Comparison of ENCODE assay signal across 10 cellular contexts in genomic region chr10:88987243-88987726, GRCh38. TPM values are rescaled to one million over a fixed set of nuclear protein-coding genes. Genes with fewer than 3 reads are reported as not detected.
A peak's percentile ranks its signal among the peaks of the same experiment; 100 is the strongest.
DNase-seq lines count a peak whose midpoint lies in the region; ATAC-seq and TF ChIP-seq lines count a peak whose summit lies in the region.
"Had no signal": no experiment of that assay in that cellular context is flagged by ENCODE, and none has a peak within 500 bp of the region (broad histone marks: within the 10 kb centered on the region; RNA-seq: fewer than 3 reads in every experiment).

No MANE protein-coding gene starts in this region.

- no peaks in the 10 kb centered on the region for H4K20me1 ChIP-seq in GM23248 (ENCODE audit: insufficient read depth)

- peak; percentile 9 for DNase-seq in activated CD4-positive, alpha-beta T cell treated with anti-CD3 and anti-CD28 coated beads for 48 hours
- DNase-seq in activated CD4-positive, alpha-beta T cell treated with anti-CD3 and anti-CD28 coated beads, Interleukin-2, amount 50 U/mL, for 4 hours, result no peak
- DNase-seq in GM23248 (no peak), nephron progenitor cell (no peak), SK-N-DZ (ENCODE audit: low spot score) (no peak), G401 (ENCODE audit: low spot score) (no peak)
- peak; percentile 50 for DNase-seq in activated CD8-positive, alpha-beta T cell treated with anti-CD3 and anti-CD28 coated beads for 36 hours
- DNase-seq: Right ventricle myocardium superior had no signal

- no peaks in the 10 kb centered on the region for H3K27me3 Mint-ChIP-seq in activated CD8-positive, alpha-beta T cell treated with anti-CD3 and anti-CD28 coated beads for 36 hours
- H3K27me3 Mint-ChIP-seq in nephron progenitor cell (ENCODE audit: low read depth, poor library complexity), result peaks cover 11% of the 10 kb centered on the region

- H3K79me2 ChIP-seq in GM23248 (ENCODE audit: insufficient read depth), result peaks cover 69% of the 10 kb centered on the region

- H3K9me3 ChIP-seq in GM23248 (ENCODE audit: low read depth), result no peaks in the 10 kb centered on the region

- H3K4me2 ChIP-seq in GM23248 (ENCODE audit: unreplicated experiment), result peak overlapping the region; percentile 5

- no peak overlapping the region for H3K4me3 Mint-ChIP-seq in activated CD8-positive, alpha-beta T cell treated with anti-CD3 and anti-CD28 coated beads for 36 hours
- no peak overlapping the region for H3K4me3 Mint-ChIP-seq in nephron progenitor cell

- intact Hi-C loops in activated CD8-positive, alpha-beta T cell treated with anti-CD3 and anti-CD28 coated beads for 36 hours (cut with micrococcal nuclease), result loop anchor here (10.0 kb wide), 1 partner anchor 52 kb away; no protein-coding TSS in a partner anchor

- POLR2A ChIA-PET in activated CD8-positive, alpha-beta T cell treated with anti-CD3 and anti-CD28 coated beads for 36 hours (lab: Charles Lee), result interaction anchor here (0.9 to 1.9 kb wide), 3 partner anchors 9 to 221 kb away, joined by 3 to 4 read pairs (median 3); no protein-coding TSS in a partner anchor

- peaks cover 13% of the 10 kb centered on the region for H3K9me3 Mint-ChIP-seq in activated CD8-positive, alpha-beta T cell treated with anti-CD3 and anti-CD28 coated beads for 36 hours
- no peaks in the 10 kb centered on the region for H3K9me3 Mint-ChIP-seq in nephron progenitor cell

- no peak overlapping the region for H2AFZ ChIP-seq in GM23248

- peaks cover 42% of the 10 kb centered on the region for H3K4me1 Mint-ChIP-seq in activated CD8-positive, alpha-beta T cell treated with anti-CD3 and anti-CD28 coated beads for 36 hours (ENCODE audit: low read depth)
- H3K4me1 Mint-ChIP-seq in nephron progenitor cell, result peaks cover 31% of the 10 kb centered on the region

- in situ Hi-C loops in GM23248 (cut with MboI), result no loop called here
- in situ Hi-C loops in G401 (cut with HindIII; ENCODE audit: low sequenced_read_pairs), result no loop called here

- no peak overlapping the region for H3K9ac ChIP-seq in GM23248

- no peaks in the 10 kb centered on the region for H3K27me3 ChIP-seq in GM23248 (replicated peaks; ENCODE audit: insufficient read depth)

- peaks cover 14% of the 10 kb centered on the region for H3K4me1 ChIP-seq in GM23248 (ENCODE audit: insufficient read depth)

- ATAC-seq in activated CD8-positive, alpha-beta T cell treated with anti-CD3 and anti-CD28 coated beads for 36 hours, result no peak
- ATAC-seq in GM18511 (IDR thresholded peaks at IDR 0.05; ENCODE audit: unreplicated experiment), result no peak
- ATAC-seq: HCT116 had no signal

- TF ChIP-seq CTCF in activated CD8-positive, alpha-beta T cell treated with anti-CD3 and anti-CD28 coated beads for 36 hours (IDR thresholded peaks at IDR 0.05), result peak; percentile 5
- TF ChIP-seq CTCF in nephron progenitor cell (IDR thresholded peaks at IDR 0.05), result peak; percentile 0

- peaks cover 25% of the 10 kb centered on the region for H3F3A ChIP-seq in GM23248 (ENCODE audit: insufficient read depth)

- peak overlapping the region; percentile 52 for H3K27ac Mint-ChIP-seq in activated CD8-positive, alpha-beta T cell treated with anti-CD3 and anti-CD28 coated beads for 36 hours
- H3K27ac Mint-ChIP-seq in nephron progenitor cell, result no peak overlapping the region

- no peak overlapping the region for H3K4me3 ChIP-seq in GM23248

- H3K27ac ChIP-seq in GM23248, result no peak overlapping the region

- H3K9me2 ChIP-seq in GM23248 (ENCODE audit: insufficient read depth), result no peaks in the 10 kb centered on the region

- CTCF ChIA-PET in activated CD8-positive, alpha-beta T cell treated with anti-CD3 and anti-CD28 coated beads for 36 hours (lab: Charles Lee), result interaction anchor here (0.8 to 2.7 kb wide), 24 partner anchors 8 to 232 kb away, joined by 3 to 19 read pairs (median 4); partner anchors contain the start of gene CH25H

- peaks cover 25% of the 10 kb centered on the region for H3K36me3 Mint-ChIP-seq in activated CD8-positive, alpha-beta T cell treated with anti-CD3 and anti-CD28 coated beads for 36 hours (ENCODE audit: low read depth)
- H3K36me3 Mint-ChIP-seq in nephron progenitor cell (ENCODE audit: low read depth), result no peaks in the 10 kb centered on the region

- H3K36me3 ChIP-seq in GM23248 (ENCODE audit: low read depth), result peaks cover 10% of the 10 kb centered on the region; the same call in 1 of the 2 replicates

RNA-seq across cellular contexts. Expression of gene FAS, which starts 3.3 kb away (rescaled TPM):
- total RNA-seq in GM23248 (2014; rRNA removed; shearing (Covaris generic)), result 69.0 and 77.8 TPM in 2 replicates
- polyA plus RNA-seq in GM23248 (2016; fragmentation: Nextera tagmentation; extraction: Ambion mirVana), result 54.5 and 55.4 TPM in 2 replicates
- 10 to 100 TPM; 48.6 to 49.0 TPM for total RNA-seq in activated CD8-positive, alpha-beta T cell treated with anti-CD3 and anti-CD28 coated beads for 36 hours
- polyA plus RNA-seq in SK-N-DZ (2014; cell fraction: cytosol; rRNA removed), result 0.22 and 1.0 TPM in 2 replicates
- 0.96 and 2.4 TPM in 2 replicates for polyA plus RNA-seq in SK-N-DZ (2014; cell fraction: nucleus; rRNA removed)
- total RNA-seq in G401 (2014; rRNA removed; shearing (Covaris generic)), result 0.31 and 4.5 TPM in 2 replicates

RNA-seq across cellular contexts. Expression of gene ACTA2, which starts 34.7 kb away (rescaled TPM):
- total RNA-seq in GM23248 (2014; rRNA removed; shearing (Covaris generic)), result 161 and 164 TPM in 2 replicates
- 249 and 262 TPM in 2 replicates for polyA plus RNA-seq in GM23248 (2016; fragmentation: Nextera tagmentation; extraction: Ambion mirVana)
- 10 to 100 TPM; 13.3 to 14.9 TPM for total RNA-seq in activated CD8-positive, alpha-beta T cell treated with anti-CD3 and anti-CD28 coated beads for 36 hours
- not detected in 2 replicates for polyA plus RNA-seq in SK-N-DZ (2014; cell fraction: cytosol; rRNA removed)
- polyA plus RNA-seq in SK-N-DZ (2014; cell fraction: nucleus; rRNA removed), result not detected in 2 replicates
- 10.6 and 14.2 TPM in 2 replicates for total RNA-seq in G401 (2014; rRNA removed; shearing (Covaris generic))

Comparison
In these comparisons a context has a peak if more than half of its experiments do, and no peak if none do; other contexts are left out.
1. DNase-seq: peak in activated CD4-positive, alpha-beta T cell treated with anti-CD3 and anti-CD28 coated beads for 48 hours (single experiment) and activated CD8-positive, alpha-beta T cell treated with anti-CD3 and anti-CD28 coated beads for 36 hours (single experiment); none in activated CD4-positive, alpha-beta T cell treated with anti-CD3 and anti-CD28 coated beads, Interleukin-2, amount 50 U/mL, for 4 hours (0 of 2), GM23248 (single experiment), nephron progenitor cell (single experiment), SK-N-DZ (single experiment) and G401 (single experiment).
2. RNA of gene ACTA2, which starts 34.7 kb away (total RNA-seq): 161 to 164 TPM in GM23248; 13.3 to 14.9 TPM in activated CD8-positive, alpha-beta T cell treated with anti-CD3 and anti-CD28 coated beads for 36 hours and 10.6 to 14.2 TPM in G401; every median in the first group is over 10 times any median in the second.